Comparison of ENCODE assay signal across 2 cellular contexts in genomic region chr6:141393405-141394124, GRCh38.
TF ChIP-seq lines count a peak whose summit lies in the region.

No MANE protein-coding gene starts in this region.

TF ChIP-seq in K562, 482 proteins besides CTCF, POLR2A, EP300 and RAD21:
- TF ChIP-seq C11orf30 (IDR thresholded peaks at IDR 0.05; ENCODE audit: low read depth) (peak; percentile 51), MAFF (IDR thresholded peaks at IDR 0.05; ENCODE audit: low read length) (peak; percentile 52; the same call in 1 of the 2 replicates), CBX2 (IDR thresholded peaks at IDR 0.05; ENCODE audit: insufficient read depth, low read length, poor library complexity, severe bottlenecking) (no peak), MAFG (tag; conservative IDR thresholded peaks at IDR 0.05) (peak; percentile 63), THRA (IDR thresholded peaks at IDR 0.05) (no peak), IRF1 (CRISPR knock-in tag; IDR thresholded peaks at IDR 0.05; ENCODE audit: borderline replicate concordance) (no peak), STAG1 (CRISPR knock-in tag; IDR thresholded peaks at IDR 0.05; ENCODE audit: borderline replicate concordance) (no peak), HLTF (IDR thresholded peaks at IDR 0.05) (no peak), MAFK (IDR thresholded peaks at IDR 0.05; ENCODE audit: low read length) (peak; percentile 61; the same call in 1 of the 2 replicates), TFAM (CRISPR knock-in tag; conservative IDR thresholded peaks at IDR 0.05) (no peak), SP1 (CRISPR knock-in tag; IDR thresholded peaks at IDR 0.05) (no peak), ZNF316 (IDR thresholded peaks at IDR 0.05) (peak; percentile 71; the same call in 1 of the 2 replicates)

TF ChIP-seq in SK-N-SH, 30 proteins besides CTCF, POLR2A, EP300 and RAD21:
- TF ChIP-seq ELF1 (IDR thresholded peaks at IDR 0.05) (no peak), RXRA (IDR thresholded peaks at IDR 0.05; ENCODE audit: borderline replicate concordance, low read depth) (no peak), MXI1 (IDR thresholded peaks at IDR 0.05; ENCODE audit: low read depth, low read length) (no peak), YY1 (IDR thresholded peaks at IDR 0.05; ENCODE audit: low read depth) (no peak), SIN3A (IDR thresholded peaks at IDR 0.05; ENCODE audit: borderline replicate concordance, low read depth, low read length) (no peak), GATA2 (CRISPR knock-in tag; IDR thresholded peaks at IDR 0.05) (no peak), TEAD4 (IDR thresholded peaks at IDR 0.05; ENCODE audit: borderline replicate concordance, insufficient read depth) (no peak), MEF2A (IDR thresholded peaks at IDR 0.05; ENCODE audit: borderline replicate concordance, low read depth) (no peak), FOXM1 (IDR thresholded peaks at IDR 0.05; ENCODE audit: low read depth) (no peak), ZBTB33 (IDR thresholded peaks at IDR 0.05; ENCODE audit: borderline replicate concordance, low read depth) (no peak)
